In the genomic region with DNA sequence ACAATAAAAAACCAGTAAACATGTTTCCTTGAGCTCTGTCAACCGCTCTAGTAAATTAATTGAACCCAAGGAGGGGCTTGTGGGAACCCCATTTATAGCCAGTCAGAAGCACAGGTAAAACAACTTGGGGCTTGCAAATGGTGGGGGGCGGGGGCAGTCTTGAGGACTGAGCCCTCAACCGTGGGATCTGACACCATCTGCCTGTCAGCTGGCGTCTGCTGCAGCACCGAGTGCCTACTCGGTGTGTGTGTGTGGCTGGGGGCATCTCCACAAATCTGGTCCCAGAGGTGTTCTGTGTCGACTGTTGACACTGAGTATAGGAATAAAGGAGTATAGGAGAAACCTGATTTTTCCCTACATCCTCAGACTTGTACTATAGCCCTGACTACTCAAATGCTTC, we compare ENCODE assay signal across 16 cellular contexts. TPM values are rescaled to one million over a fixed set of nuclear protein-coding genes. Genes with fewer than 3 reads are reported as not detected.
DNase-seq lines count a peak whose midpoint lies in the region; ATAC-seq and TF ChIP-seq lines count a peak whose summit lies in the region.
"Had no signal": no experiment of that assay in that cellular context is flagged by ENCODE, and none has a peak within 500 bp of the region (broad histone marks: within the 10 kb centered on the region; RNA-seq: fewer than 3 reads in every experiment).

No MANE protein-coding gene starts in this region.

- intact Hi-C loops in Calu3 (cut with micrococcal nuclease; ENCODE audit: unreplicated experiment): no loop called here

- H3K27ac Mint-ChIP-seq in CD8-positive, alpha-beta memory T cell: peak overlapping the region in 6 of 8 donors; percentile 34 to 71 (median 58)
- H3K27ac Mint-ChIP-seq in glutamatergic neuron (ENCODE audit: unreplicated experiment) (peak overlapping the region; percentile 71), Calu3 (ENCODE audit: unreplicated experiment) (no peak overlapping the region)
- peak overlapping the region; percentile 73 for H3K27ac Mint-ChIP-seq in stimulated activated memory B cell treated with anti-CD40 and anti-IgM and Interleukin-4, amounts not matched to agents 10 μg/mL and 1 μg/mL and 100 μg/mL, for 72 hours

- no peaks in the 10 kb centered on the region for H3K36me3 ChIP-seq in CD8-positive, alpha-beta memory T cell (ENCODE audit: insufficient read depth, low read length)
- H3K36me3 ChIP-seq: BE2C had no signal

- TF ChIP-seq CTCF in glutamatergic neuron (IDR thresholded peaks at IDR 0.05; ENCODE audit: partially characterized antibody, unreplicated experiment) (no peak), Calu3 (IDR thresholded peaks at IDR 0.05; ENCODE audit: unreplicated experiment) (no peak)

- no peaks in the 10 kb centered on the region for H3K9me3 Mint-ChIP-seq in CD8-positive, alpha-beta memory T cell
- H3K9me3 Mint-ChIP-seq in glutamatergic neuron (ENCODE audit: unreplicated experiment): peaks cover 5% of the 10 kb centered on the region
- H3K9me3 Mint-ChIP-seq in stimulated activated memory B cell treated with anti-CD40 and anti-IgM and Interleukin-4, amounts not matched to agents 10 μg/mL and 1 μg/mL and 100 μg/mL, for 72 hours: no peaks in the 10 kb centered on the region
- H3K9me3 Mint-ChIP-seq in Calu3 (ENCODE audit: low read depth, unreplicated experiment): no peaks in the 10 kb centered on the region

- H3K27ac ChIP-seq in CD8-positive, alpha-beta memory T cell (ENCODE audit: low read depth, low read length): no peak overlapping the region
- H3K27ac ChIP-seq: HL-60 had no signal

- H3K4me3 Mint-ChIP-seq in CD8-positive, alpha-beta memory T cell: no peak overlapping the region
- H3K4me3 Mint-ChIP-seq in glutamatergic neuron (ENCODE audit: unreplicated experiment): peak overlapping the region; percentile 65
- no peak overlapping the region for H3K4me3 Mint-ChIP-seq in stimulated activated memory B cell treated with anti-CD40 and anti-IgM and Interleukin-4, amounts not matched to agents 10 μg/mL and 1 μg/mL and 100 μg/mL, for 72 hours
- H3K4me3 Mint-ChIP-seq in Calu3 (ENCODE audit: low read depth, unreplicated experiment): no peak overlapping the region

- CTCF ChIA-PET in CD8-positive, alpha-beta memory T cell (lab: Charles Lee): no interaction called here
- CTCF ChIA-PET in Calu3 (lab: Charles Lee): interaction anchor here (0.6 kb wide), 1 partner anchor 9 kb away, joined by 6 read pairs; no protein-coding TSS in a partner anchor

- DNase-seq in CD8-positive, alpha-beta memory T cell: no peak
- DNase-seq in NCI-H2171 treated with DMSO at 0.1 percent for 48 hours (lab: John Stamatoyannopoulos, UW) (peak; percentile 67), glutamatergic neuron (peak; percentile 58), Calu3 (no peak)
- DNase-seq in stimulated activated CD4-positive, alpha-beta T cell treated with anti-CD3 and anti-CD28 coated beads, Interleukin-1b, Interleukin-23, amount 100 ng/mL, for 48 hours: no peak
- DNase-seq: BE2C, HCEC 1CT, NCI-H1092, NCI-H2107, NCI-H446, NCI-H774, RPMI8226 had no signal

- peaks cover 84 to 97% (median 94%) of the 10 kb centered on the region in 3 donors for H3K4me1 Mint-ChIP-seq in CD8-positive, alpha-beta memory T cell
- H3K4me1 Mint-ChIP-seq in glutamatergic neuron (ENCODE audit: low read depth, unreplicated experiment) (peaks cover 59% of the 10 kb centered on the region), Calu3 (ENCODE audit: low read depth, unreplicated experiment) (peaks cover 47% of the 10 kb centered on the region)
- H3K4me1 Mint-ChIP-seq in stimulated activated memory B cell treated with anti-CD40 and anti-IgM and Interleukin-4, amounts not matched to agents 10 μg/mL and 1 μg/mL and 100 μg/mL, for 72 hours: peaks cover 90% of the 10 kb centered on the region

- BruUV-seq in Calu3 (replicated peaks; lab: Mats Ljungman, UMichigan): no TSS peak

- H3K4me3 ChIP-seq in CD8-positive, alpha-beta memory T cell (ENCODE audit: low read length): no peak overlapping the region
- H3K4me3 ChIP-seq: K562 had no signal

- peaks cover 0 to 13% (median 4%) of the 10 kb centered on the region in 3 donors for H3K36me3 Mint-ChIP-seq in CD8-positive, alpha-beta memory T cell
- H3K36me3 Mint-ChIP-seq in glutamatergic neuron (ENCODE audit: unreplicated experiment) (no peaks in the 10 kb centered on the region), Calu3 (ENCODE audit: insufficient read depth, unreplicated experiment) (no peaks in the 10 kb centered on the region)
- H3K36me3 Mint-ChIP-seq in stimulated activated memory B cell treated with anti-CD40 and anti-IgM and Interleukin-4, amounts not matched to agents 10 μg/mL and 1 μg/mL and 100 μg/mL, for 72 hours: no peaks in the 10 kb centered on the region

- no peaks in the 10 kb centered on the region for H3K27me3 ChIP-seq in CD8-positive, alpha-beta memory T cell (ENCODE audit: insufficient read depth, low read length, poor library complexity, severe bottlenecking)
- H3K27me3 ChIP-seq: BE2C had no signal

- no peaks in the 10 kb centered on the region for H3K9me3 ChIP-seq in CD8-positive, alpha-beta memory T cell (ENCODE audit: low read length)
- H3K9me3 ChIP-seq: BE2C had no signal

- H3K4me1 ChIP-seq in CD8-positive, alpha-beta memory T cell (ENCODE audit: insufficient read depth, low read length): peaks cover 85% of the 10 kb centered on the region

- H3K27me3 Mint-ChIP-seq in CD8-positive, alpha-beta memory T cell: no peaks in the 10 kb centered on the region
- H3K27me3 Mint-ChIP-seq in glutamatergic neuron (ENCODE audit: unreplicated experiment) (peaks cover 7% of the 10 kb centered on the region), Calu3 (ENCODE audit: unreplicated experiment) (no peaks in the 10 kb centered on the region)
- H3K27me3 Mint-ChIP-seq in stimulated activated memory B cell treated with anti-CD40 and anti-IgM and Interleukin-4, amounts not matched to agents 10 μg/mL and 1 μg/mL and 100 μg/mL, for 72 hours: no peaks in the 10 kb centered on the region

- ATAC-seq in stimulated activated memory B cell treated with anti-CD40 and anti-IgM and Interleukin-4, amounts not matched to agents 10 μg/mL and 1 μg/mL and 100 μg/mL, for 72 hours: no peak
- no peak for ATAC-seq in HG03025 (IDR thresholded peaks at IDR 0.05; ENCODE audit: low FRiP score, unreplicated experiment)
- ATAC-seq: K562 had no signal

- POLR2A ChIA-PET in CD8-positive, alpha-beta memory T cell (lab: Charles Lee): interaction anchor here (0.6 to 1.0 kb wide), 2 partner anchors 21 to 370 kb away, joined by 3 to 4 read pairs; a partner anchor contains a TSS

RNA-seq across cellular contexts. Expression of a gene that starts 20.6 kb away (rescaled TPM):
- 10 to 100 TPM; 48.8 to 51.1 TPM for total RNA-seq in CD8-positive, alpha-beta memory T cell
- 15.5 TPM for polyA plus RNA-seq in CD8-positive, alpha-beta memory T cell
- total RNA-seq in glutamatergic neuron (ENCODE audit: unreplicated experiment) (96.9 TPM), Calu3 (2022) (91.0 and 92.0 TPM in 2 replicates)

Comparison
In these comparisons a context has a peak if more than half of its experiments do, and no peak if none do; other contexts are left out.
1. DNase-seq: peak in NCI-H2171 treated with DMSO at 0.1 percent for 48 hours (single experiment) and glutamatergic neuron (single experiment); none in CD8-positive, alpha-beta memory T cell (0 of 5), Calu3 (single experiment) and stimulated activated CD4-positive, alpha-beta T cell treated with anti-CD3 and anti-CD28 coated beads, Interleukin-1b, Interleukin-23, amount 100 ng/mL, for 48 hours (single experiment).